Comparison of ENCODE assay signal across 11 cellular contexts in genomic region chr6:144093658-144094057, GRCh38. TPM values are rescaled to one million over a fixed set of nuclear protein-coding genes. Genes with fewer than 3 reads are reported as not detected.
DNase-seq lines count a peak whose midpoint lies in the region; ATAC-seq and TF ChIP-seq lines count a peak whose summit lies in the region.
"Had no signal": no experiment of that assay in that cellular context is flagged by ENCODE, and none has a peak within 500 bp of the region (broad histone marks: within the 10 kb centered on the region; RNA-seq: fewer than 3 reads in every experiment).

No MANE protein-coding gene starts in this region.

- TF ChIP-seq CTCF in MCF 10A (IDR thresholded peaks at IDR 0.05; ENCODE audit: unreplicated experiment) (no peak), breast epithelium (IDR thresholded peaks at IDR 0.05) (no peak), hepatocyte (IDR thresholded peaks at IDR 0.05; ENCODE audit: poor library complexity) (no peak), stomach (IDR thresholded peaks at IDR 0.05) (no peak)

- no peak for TF ChIP-seq EP300 in stomach (IDR thresholded peaks at IDR 0.05)

- H3K4me1 ChIP-seq in breast epithelium (peaks cover 4 to 6% of the 10 kb centered on the region in 2 donors), hepatocyte (ENCODE audit: insufficient read depth) (peaks cover 5% of the 10 kb centered on the region), stomach (peaks cover 14 to 27% (median 24%) of the 10 kb centered on the region in 4 donors)

- H3K9me3 Mint-ChIP-seq in MCF 10A (ENCODE audit: unreplicated experiment): no peaks in the 10 kb centered on the region
- no peaks in the 10 kb centered on the region for H3K9me3 Mint-ChIP-seq in T-cell

- BruUV-seq in MCF 10A (replicated peaks; lab: Mats Ljungman, UMichigan): no TSS peak

- H3K27ac ChIP-seq in breast epithelium (no peak overlapping the region), hepatocyte (no peak overlapping the region), stomach (no peak overlapping the region)
- H3K27ac ChIP-seq: esophagus squamous epithelium had no signal

- H3K36me3 ChIP-seq in breast epithelium (no peaks in the 10 kb centered on the region), hepatocyte (replicated peaks; ENCODE audit: insufficient read depth, low read depth) (no peaks in the 10 kb centered on the region), stomach (no peaks in the 10 kb centered on the region)
- H3K36me3 ChIP-seq: esophagus squamous epithelium had no signal

- H3K9me2 ChIP-seq in hepatocyte (replicated peaks; ENCODE audit: insufficient read depth): no peaks in the 10 kb centered on the region

- TF ChIP-seq POLR2A in breast epithelium (IDR thresholded peaks at IDR 0.05) (no peak), stomach (IDR thresholded peaks at IDR 0.05) (no peak)

- CTCF ChIA-PET in MCF 10A (lab: Yijun Ruan, JAX): interaction anchor here (0.6 to 1.1 kb wide), 2 partner anchors 347 to 518 kb away, joined by 3 to 5 read pairs; no protein-coding TSS in a partner anchor
- CTCF ChIA-PET in T-cell (lab: Charles Lee): interaction anchor here in 1 of 2 donors (0.7 to 0.8 kb wide), 2 partner anchors 10 to 190 kb away, joined by 4 read pairs; no protein-coding TSS in a partner anchor

- H3K27me3 Mint-ChIP-seq in MCF 10A (ENCODE audit: insufficient read depth, unreplicated experiment) (no peaks in the 10 kb centered on the region), T-cell (no peaks in the 10 kb centered on the region)

- H4K20me1 ChIP-seq in hepatocyte (ENCODE audit: insufficient read depth, poor library complexity, severe bottlenecking): no peaks in the 10 kb centered on the region

- H2AFZ ChIP-seq in hepatocyte: no peak overlapping the region

- peak overlapping the region; percentile 89 for H3K4me2 ChIP-seq in hepatocyte

- POLR2A ChIA-PET in MCF 10A (lab: Yijun Ruan, JAX) (interaction anchor here (0.6 to 3.2 kb wide), 3 partner anchors 65 to 250 kb away, joined by 3 to 10 read pairs (median 4); partner anchors contain the start of gene LTV1), T-cell (lab: Charles Lee) (interaction anchor here in 1 of 2 donors (0.6 to 0.7 kb wide), 3 partner anchors 81 to 1238 kb away, joined by 3 to 6 read pairs (median 3); no protein-coding TSS in a partner anchor)

- H3K9me3 ChIP-seq in breast epithelium (no peaks in the 10 kb centered on the region), hepatocyte (ENCODE audit: low read depth) (no peaks in the 10 kb centered on the region), stomach (no peaks in the 10 kb centered on the region)
- H3K9me3 ChIP-seq: esophagus squamous epithelium had no signal

- peak overlapping the region in 1 of 3 donors; percentile 100 for H3K4me3 ChIP-seq in breast epithelium
- H3K4me3 ChIP-seq in hepatocyte: no peak overlapping the region
- peak overlapping the region in 3 of 4 donors; percentile 70 to 98 (median 78) for H3K4me3 ChIP-seq in stomach

- no peak for DNase-seq in MCF 10A (ENCODE audit: unreplicated experiment)
- DNase-seq in breast epithelium (ENCODE audit: low spot score in 2 of 2): no peak
- DNase-seq in T-cell: no peak
- DNase-seq in hepatocyte (ENCODE audit: low spot score): no peak
- DNase-seq in stomach: no peak
- DNase-seq in dermis blood vessel endothelial cell: no peak
- DNase-seq: esophagus squamous epithelium, NCI-H1092, NCI-H82 had no signal

- peaks cover 15% of the 10 kb centered on the region for H3K4me1 Mint-ChIP-seq in MCF 10A (ENCODE audit: insufficient read depth, unreplicated experiment)
- H3K4me1 Mint-ChIP-seq in T-cell: peaks cover 23 to 34% (median 28%) of the 10 kb centered on the region in 3 donors

- H3K27me3 ChIP-seq in breast epithelium: no peaks in the 10 kb centered on the region
- H3K27me3 ChIP-seq in hepatocyte: no peaks in the 10 kb centered on the region
- H3K27me3 ChIP-seq in stomach: no peaks in the 10 kb centered on the region
- H3K27me3 ChIP-seq: esophagus squamous epithelium had no signal

- WGBS in hepatocyte (ENCODE audit: low lambda C conversion rate, missing lambda C conversion rate): 83% methylated on average over 7 of the region's 7 CpGs
- WGBS in stomach, 5 donors: 93 to 97% (median 93%) methylated on average over 7 of the region's 7 CpGs

- H3K4me3 Mint-ChIP-seq in MCF 10A (ENCODE audit: unreplicated experiment) (peak overlapping the region; percentile 96), T-cell (peak overlapping the region; percentile 95 to 99 (median 98))

- intact Hi-C loops in MCF 10A (cut with micrococcal nuclease) (no loop called here), breast epithelium (cut with DNase I; ENCODE audit: low total_unique reads) (no loop called here), stomach (cut with DNase I; ENCODE audit: low total_unique reads) (no loop called here)

- H3K36me3 Mint-ChIP-seq in MCF 10A (ENCODE audit: insufficient read depth, unreplicated experiment) (peaks cover 19% of the 10 kb centered on the region), T-cell (peaks cover 3% of the 10 kb centered on the region)

- ATAC-seq in T-cell (replicated peaks in 1 of 4): no peak
- no peak for ATAC-seq in HG03442 (IDR thresholded peaks at IDR 0.05; ENCODE audit: unreplicated experiment)
- ATAC-seq in HG02981 (IDR thresholded peaks at IDR 0.05; ENCODE audit: unreplicated experiment): no peak

- peaks cover 28% of the 10 kb centered on the region for H3K79me2 ChIP-seq in hepatocyte

- H3K27ac Mint-ChIP-seq in MCF 10A (ENCODE audit: low read depth, unreplicated experiment) (no peak overlapping the region), T-cell (peak overlapping the region in 1 of 2 donors; percentile 97)

RNA-seq across cellular contexts. Expression of gene SF3B5, which starts 1.7 kb away (rescaled TPM):
- 211 and 298 TPM in 2 replicates for total RNA-seq in MCF 10A (2022)
- 100 to 1,000 TPM; 122 to 176 (median 155) TPM for total RNA-seq in breast epithelium
- 100 to 1,000 TPM; 111 to 125 (median 115) TPM for total RNA-seq in T-cell
- 147 and 182 TPM in 2 replicates for total RNA-seq in hepatocyte
- polyA plus RNA-seq in hepatocyte: 155 and 179 TPM in 2 replicates
- total RNA-seq in stomach: 100 to 1,000 TPM in 4 of 5 donors, 10 to 100 TPM in 1; 41.3 to 196 (median 170) TPM
- 100 to 1,000 TPM; 166 to 246 (median 202) TPM for polyA plus RNA-seq in stomach
- total RNA-seq in dermis blood vessel endothelial cell: 69.7 and 124 TPM in 2 replicates

RNA-seq across cellular contexts. Expression of gene STX11, which starts 56.7 kb away (rescaled TPM):
- 1.1 and 2.1 TPM in 2 replicates for total RNA-seq in MCF 10A (2022)
- 10 to 100 TPM; 20.0 to 46.4 (median 22.8) TPM for total RNA-seq in breast epithelium
- 10 to 100 TPM in 3 of 5 donors, 1 to 10 TPM in 2; 4.3 to 12.6 (median 10.7) TPM for total RNA-seq in T-cell
- total RNA-seq in hepatocyte: 0.27 and 1.6 TPM in 2 replicates
- polyA plus RNA-seq in hepatocyte: 0.48 and 0.84 TPM in 2 replicates
- total RNA-seq in stomach: 10 to 100 TPM in 2 of 5 donors, 1 to 10 TPM in 2, not detected in 1; 2.2 to 11.7 (median 6.3) TPM
- polyA plus RNA-seq in stomach: 1 to 10 TPM; 2.2 to 3.7 (median 2.6) TPM
- 16.7 and 17.2 TPM in 2 replicates for total RNA-seq in dermis blood vessel endothelial cell
